11 cellular contexts compared by ENCODE assay signal in genomic region chr2:170878505-170878904, GRCh38. TPM values are rescaled to one million over a fixed set of nuclear protein-coding genes. Genes with fewer than 3 reads are reported as not detected.
DNase-seq lines count a peak whose midpoint lies in the region; ATAC-seq and TF ChIP-seq lines count a peak whose summit lies in the region.
"Had no signal": no experiment of that assay in that cellular context is flagged by ENCODE, and none has a peak within 500 bp of the region (broad histone marks: within the 10 kb centered on the region; RNA-seq: fewer than 3 reads in every experiment).

No MANE protein-coding gene starts in this region.

- intact Hi-C loops in breast epithelium (cut with DNase I; ENCODE audit: low total_unique reads), result no loop called here
- intact Hi-C loops in MCF 10A (cut with micrococcal nuclease), result no loop called here
- intact Hi-C loops in testis (cut with DNase I; ENCODE audit: low total_unique reads), result no loop called here
- intact Hi-C loops in tibial artery (cut with DNase I; ENCODE audit: low total_unique reads), result no loop called here

- POLR2A ChIA-PET in MCF 10A (lab: Yijun Ruan, JAX), result interaction anchor here (0.6 to 1.9 kb wide), 5 partner anchors 16 to 659 kb away, joined by 3 to 4 read pairs (median 4); partner anchors contain the start of gene GORASP2

- 50 to 53% methylated on average over 1 of the region's 1 CpG for WGBS in testis, 2 donors

- no peak overlapping the region for H3K27ac Mint-ChIP-seq in MCF 10A (ENCODE audit: low read depth, unreplicated experiment)

- H3K79me2 ChIP-seq in Karpas-422 (ENCODE audit: low read length), result no peaks in the 10 kb centered on the region

- no peaks in the 10 kb centered on the region for H3K4me1 ChIP-seq in breast epithelium
- H3K4me1 ChIP-seq in Karpas-422 (ENCODE audit: low read length), result peaks cover under 1% of the 10 kb centered on the region; the same call in 1 of the 2 replicates
- H3K4me1 ChIP-seq in testis, result peaks cover 2% of the 10 kb centered on the region
- H3K4me1 ChIP-seq in tibial artery, result peaks cover 0 to 1% (median 0%) of the 10 kb centered on the region in 4 donors

- no peaks in the 10 kb centered on the region for H3K9me3 Mint-ChIP-seq in MCF 10A (ENCODE audit: unreplicated experiment)

- H3K4me3 Mint-ChIP-seq in MCF 10A (ENCODE audit: unreplicated experiment), result no peak overlapping the region

- H3K27me3 Mint-ChIP-seq in MCF 10A (ENCODE audit: insufficient read depth, unreplicated experiment), result peaks cover 28% of the 10 kb centered on the region

- TF ChIP-seq CTCF in breast epithelium (IDR thresholded peaks at IDR 0.05), result no peak
- no peak for TF ChIP-seq CTCF in MCF 10A (IDR thresholded peaks at IDR 0.05; ENCODE audit: unreplicated experiment)
- TF ChIP-seq CTCF in testis (IDR thresholded peaks at IDR 0.05), result no peak
- TF ChIP-seq CTCF in tibial artery (IDR thresholded peaks at IDR 0.05), result no peak

- CTCF ChIA-PET in MCF 10A (lab: Yijun Ruan, JAX), result interaction anchor here (0.9 to 1.1 kb wide), 2 partner anchors 17 to 21 kb away, joined by 3 to 4 read pairs; no protein-coding TSS in a partner anchor

- TF ChIP-seq POLR2A in breast epithelium (IDR thresholded peaks at IDR 0.05) (no peak), testis (IDR thresholded peaks at IDR 0.05) (no peak)

- peaks cover 2% of the 10 kb centered on the region for H3K36me3 Mint-ChIP-seq in MCF 10A (ENCODE audit: insufficient read depth, unreplicated experiment)

- DNase-seq in breast epithelium (ENCODE audit: low spot score in 2 of 2) (no peak), MCF 10A (ENCODE audit: unreplicated experiment) (no peak), Karpas-422 (no peak), astrocyte of the hippocampus (ENCODE audit: low read depth, low spot score) (peak; percentile 16), testis (peak; percentile 56), tibial artery (no peak)
- no peak for DNase-seq in NK-92 treated with Interleukin-12 subunit alpha and Interleukin-12 subunit beta, amount 100 ng/mL, for 24 hours (lab: John Stamatoyannopoulos, UW)
- DNase-seq: activated CD4-positive, alpha-beta T cell treated with anti-CD3 and anti-CD28 coated beads for 4 hours; amniotic stem cell had no signal

- no peaks in the 10 kb centered on the region for H4K20me1 ChIP-seq in Karpas-422 (ENCODE audit: insufficient read depth, low read depth, low read length)

- peak overlapping the region; percentile 30; the same call in 1 of the 2 replicates for H2AFZ ChIP-seq in Karpas-422 (ENCODE audit: low read length)

- H3K4me3 ChIP-seq in breast epithelium (peak overlapping the region in 2 of 3 donors; percentile 20 to 26), Karpas-422 (ENCODE audit: low read length) (no peak overlapping the region; the same call in 1 of the 2 replicates), testis (no peak overlapping the region), tibial artery (no peak overlapping the region)
- H3K4me3 ChIP-seq: K562 had no signal

- H3K9me2 ChIP-seq in Karpas-422 (replicated peaks; ENCODE audit: insufficient read depth, low read length), result no peaks in the 10 kb centered on the region

- H3K4me2 ChIP-seq in Karpas-422 (ENCODE audit: low read depth, low read length, poor library complexity, severe bottlenecking), result peak overlapping the region; percentile 38

- no peaks in the 10 kb centered on the region for H3K36me3 ChIP-seq in breast epithelium
- H3K36me3 ChIP-seq in Karpas-422 (ENCODE audit: insufficient read depth, low read length), result no peaks in the 10 kb centered on the region
- H3K36me3 ChIP-seq in testis (ENCODE audit: low read depth, missing control alignments), result no peaks in the 10 kb centered on the region
- H3K36me3 ChIP-seq in tibial artery, result no peaks in the 10 kb centered on the region

- ATAC-seq in HG03460 (IDR thresholded peaks at IDR 0.05; ENCODE audit: unreplicated experiment), result no peak
- ATAC-seq: K562 had no signal

- H3K27me3 ChIP-seq in breast epithelium (no peaks in the 10 kb centered on the region), Karpas-422 (ENCODE audit: low read length) (no peaks in the 10 kb centered on the region), testis (no peaks in the 10 kb centered on the region), tibial artery (no peaks in the 10 kb centered on the region)

- H3K27ac ChIP-seq in breast epithelium (peak overlapping the region; percentile 52 to 57), Karpas-422 (ENCODE audit: low read length) (no peak overlapping the region), testis (peak overlapping the region; percentile 43 to 55), tibial artery (no peak overlapping the region)

- no peak overlapping the region for H3K9ac ChIP-seq in Karpas-422 (ENCODE audit: low read length)

- no peaks in the 10 kb centered on the region for H3K9me3 ChIP-seq in breast epithelium
- no peaks in the 10 kb centered on the region for H3K9me3 ChIP-seq in Karpas-422 (ENCODE audit: low read length)
- no peaks in the 10 kb centered on the region for H3K9me3 ChIP-seq in testis
- no peaks in the 10 kb centered on the region for H3K9me3 ChIP-seq in tibial artery

- BruUV-seq in MCF 10A (replicated peaks; lab: Mats Ljungman, UMichigan), result no TSS peak

- H3K4me1 Mint-ChIP-seq in MCF 10A (ENCODE audit: insufficient read depth, unreplicated experiment), result peaks cover 17% of the 10 kb centered on the region

RNA-seq across cellular contexts. Expression of gene GORASP2, which starts 50.5 kb away (rescaled TPM):
- total RNA-seq in breast epithelium (10 to 100 TPM; 31.4 to 56.5 (median 45.2) TPM), MCF 10A (2022) (140 and 168 TPM in 2 replicates), testis (10 to 100 TPM; 67.2 to 67.3 TPM)
- 24.0 and 34.3 TPM in 2 replicates for total RNA-seq in Karpas-422 (2014; rRNA removed; shearing (Covaris generic); ENCODE audit: low replicate concordance)
- polyA plus RNA-seq in testis (ENCODE audit: insufficient read depth, low read depth, low replicate concordance), result 119 TPM

Comparison
In these comparisons a context has a peak if more than half of its experiments do, and no peak if none do; other contexts are left out.
1. DNase-seq: peak in astrocyte of the hippocampus (single experiment) and testis (single experiment); none in breast epithelium (0 of 2), MCF 10A (single experiment), Karpas-422 (single experiment), tibial artery (0 of 2) and NK-92 treated with Interleukin-12 subunit alpha and Interleukin-12 subunit beta, amount 100 ng/mL, for 24 hours (single experiment).
2. H3K27ac ChIP-seq: peak in breast epithelium (2 of 2) and testis (2 of 2); none in Karpas-422 (single experiment) and tibial artery (0 of 2).
3. H3K4me3 ChIP-seq: peak in breast epithelium (2 of 3); none in Karpas-422 (single experiment), testis (0 of 2) and tibial artery (0 of 2).